10 cellular contexts compared by ENCODE assay signal in genomic region chr14:55412686-55413085, GRCh38. TPM values are rescaled to one million over a fixed set of nuclear protein-coding genes. Genes with fewer than 3 reads are reported as not detected.
DNase-seq lines count a peak whose midpoint lies in the region; ATAC-seq and TF ChIP-seq lines count a peak whose summit lies in the region.
"Had no signal": no experiment of that assay in that cellular context is flagged by ENCODE, and none has a peak within 500 bp of the region (broad histone marks: within the 10 kb centered on the region; RNA-seq: fewer than 3 reads in every experiment).

No MANE protein-coding gene starts in this region.

- DNase-seq in GM23338 (ENCODE audit: low spot score) (no peak), epithelial cell of prostate (ENCODE audit: low read depth, low spot score) (peak; percentile 91), prostate gland (ENCODE audit: low spot score) (peak; percentile 40), sigmoid colon (no peak), cerebellar cortex (ENCODE audit: low spot score) (no peak)
- DNase-seq: activated effector memory CD4-positive, alpha-beta T cell treated with Interleukin-2 at 50 U/mL for 16 hours had no signal

- no peaks in the 10 kb centered on the region for H3K9me3 Mint-ChIP-seq in GM23338

- H3K27me3 ChIP-seq in GM23338 (ENCODE audit: insufficient read depth), result no peaks in the 10 kb centered on the region
- peaks cover 8% of the 10 kb centered on the region; the same call in 1 of the 2 replicates for H3K27me3 ChIP-seq in OCI-LY3 (ENCODE audit: low read depth, low read length)
- no peaks in the 10 kb centered on the region for H3K27me3 ChIP-seq in prostate gland (replicated peaks; ENCODE audit: insufficient read depth)
- H3K27me3 ChIP-seq in sigmoid colon, result no peaks in the 10 kb centered on the region

- no peak for TF ChIP-seq EP300 in sigmoid colon (IDR thresholded peaks at IDR 0.05)

- no peaks in the 10 kb centered on the region for H3K27me3 Mint-ChIP-seq in GM23338 (ENCODE audit: insufficient read depth, low read depth, poor library complexity)

- H3K36me3 ChIP-seq in GM23338 (ENCODE audit: insufficient read depth) (no peaks in the 10 kb centered on the region), OCI-LY3 (replicated peaks; ENCODE audit: low read depth, low read length) (no peaks in the 10 kb centered on the region), prostate gland (no peaks in the 10 kb centered on the region), sigmoid colon (no peaks in the 10 kb centered on the region)
- H3K36me3 ChIP-seq: gastroesophageal sphincter had no signal

- H3K36me3 Mint-ChIP-seq in GM23338 (ENCODE audit: low read depth), result no peaks in the 10 kb centered on the region

- peaks cover 23% of the 10 kb centered on the region for H3K4me1 Mint-ChIP-seq in GM23338

- no peak overlapping the region for H3K9ac ChIP-seq in OCI-LY3 (ENCODE audit: low read length)

- peak overlapping the region; percentile 90 for H3K4me3 Mint-ChIP-seq in GM23338

- TF ChIP-seq CTCF in GM23338 (conservative IDR thresholded peaks at IDR 0.05; ENCODE audit: low read depth in 2 of 2) (no peak), OCI-LY3 (IDR thresholded peaks at IDR 0.05; ENCODE audit: low read depth, low read length) (no peak), prostate gland (IDR thresholded peaks at IDR 0.05) (no peak), sigmoid colon (IDR thresholded peaks at IDR 0.05) (no peak)

- H3K9me3 ChIP-seq in OCI-LY3 (ENCODE audit: insufficient read depth, low read length), result no peaks in the 10 kb centered on the region
- no peaks in the 10 kb centered on the region for H3K9me3 ChIP-seq in prostate gland
- no peaks in the 10 kb centered on the region for H3K9me3 ChIP-seq in sigmoid colon
- H3K9me3 ChIP-seq: gastroesophageal sphincter, SJSA1 had no signal

- no peaks in the 10 kb centered on the region for H4K20me1 ChIP-seq in GM23338 (replicated peaks; ENCODE audit: insufficient read depth)
- H4K20me1 ChIP-seq in OCI-LY3 (ENCODE audit: insufficient read depth, low read length), result no peaks in the 10 kb centered on the region

- H3K9me2 ChIP-seq in GM23338 (ENCODE audit: insufficient read depth), result no peaks in the 10 kb centered on the region

- H3K27ac ChIP-seq in GM23338 (ENCODE audit: low read depth), result no peak overlapping the region
- H3K27ac ChIP-seq in OCI-LY3 (ENCODE audit: low read length), result no peak overlapping the region
- peak overlapping the region; percentile 83 for H3K27ac ChIP-seq in epithelial cell of prostate
- peak overlapping the region; percentile 79 to 86 for H3K27ac ChIP-seq in prostate gland
- H3K27ac ChIP-seq in sigmoid colon, result no peak overlapping the region

- no peak overlapping the region for H2AFZ ChIP-seq in GM23338
- peak overlapping the region; percentile 92 for H2AFZ ChIP-seq in OCI-LY3 (ENCODE audit: low read depth, low read length)

- H3K4me3 ChIP-seq in GM23338 (no peak overlapping the region), OCI-LY3 (ENCODE audit: low read length) (peak overlapping the region; percentile 89; the same call in 1 of the 2 replicates), prostate gland (no peak overlapping the region), sigmoid colon (no peak overlapping the region)

- peaks cover 38% of the 10 kb centered on the region for H3K79me2 ChIP-seq in GM23338 (replicated peaks; ENCODE audit: insufficient read depth)
- H3K79me2 ChIP-seq in OCI-LY3 (ENCODE audit: low read length), result peaks cover 20% of the 10 kb centered on the region

- 27% methylated on average over 5 of the region's 5 CpGs for WGBS in prostate gland
- 80 to 86% methylated on average over 5 of the region's 5 CpGs for WGBS in sigmoid colon, 2 donors

- no peaks in the 10 kb centered on the region for H3F3A ChIP-seq in GM23338 (replicated peaks; ENCODE audit: low read depth)

- intact Hi-C loops in prostate gland (cut with DNase I), result loop anchor here (10.0 kb wide), 1 partner anchor 138 kb away; the partner anchor contains the start of gene FBXO34
- intact Hi-C loops in sigmoid colon (cut with DNase I), result loop anchor here (5.0 kb wide), 1 partner anchor 140 kb away; the partner anchor contains the start of gene FBXO34

- no peak for ATAC-seq in GM23338
- no peak for ATAC-seq in HG03457 (IDR thresholded peaks at IDR 0.05; ENCODE audit: unreplicated experiment)

- H3K4me1 ChIP-seq in GM23338 (ENCODE audit: insufficient read depth), result peaks cover 18% of the 10 kb centered on the region
- peaks cover 16% of the 10 kb centered on the region for H3K4me1 ChIP-seq in OCI-LY3 (ENCODE audit: low read length)
- no peaks in the 10 kb centered on the region for H3K4me1 ChIP-seq in prostate gland (replicated peaks)
- H3K4me1 ChIP-seq in sigmoid colon, result peaks cover 0 to 23% (median 19%) of the 10 kb centered on the region in 4 donors

- H3K4me2 ChIP-seq in GM23338 (peak overlapping the region; percentile 97; the same call in 1 of the 2 replicates), OCI-LY3 (ENCODE audit: low read length) (peak overlapping the region; percentile 84)

- TF ChIP-seq POLR2A in prostate gland (IDR thresholded peaks at IDR 0.05) (no peak), sigmoid colon (IDR thresholded peaks at IDR 0.05) (no peak)

- H3K27ac Mint-ChIP-seq in GM23338, result peak overlapping the region; percentile 97; the same call in 1 of the 2 replicates

TF ChIP-seq in GM23338, 12 proteins besides CTCF, POLR2A, EP300 and RAD21:
- TF ChIP-seq EZH2 (IDR thresholded peaks at IDR 0.05; ENCODE audit: low read depth, unreplicated experiment) (no peak), REST (IDR thresholded peaks at IDR 0.05; ENCODE audit: unreplicated experiment) (no peak), JUNB (IDR thresholded peaks at IDR 0.05; ENCODE audit: unreplicated experiment) (no peak), STAT1 (IDR thresholded peaks at IDR 0.05; ENCODE audit: unreplicated experiment) (no peak), NANOG (IDR thresholded peaks at IDR 0.05; ENCODE audit: borderline replicate concordance) (no peak), CREB1 (CRISPR knock-in tag; IDR thresholded peaks at IDR 0.05; ENCODE audit: low read depth) (no peak)

RNA-seq across cellular contexts. Expression of gene ATG14, which starts 1.1 kb away (rescaled TPM):
- 15.2 and 15.6 TPM in 2 replicates for total RNA-seq in GM23338 (2014; rRNA removed; shearing (Covaris generic))
- polyA plus RNA-seq in GM23338 (2016; fragmentation: Nextera tagmentation; extraction: Ambion mirVana) (6.9 and 7.3 TPM in 2 replicates), sigmoid colon (1 to 10 TPM; 3.6 to 5.3 (median 3.9) TPM)
- total RNA-seq in prostate gland (10 to 100 TPM; 12.5 to 21.9 TPM), sigmoid colon (10 to 100 TPM; 17.1 to 22.2 (median 19.1) TPM)

RNA-seq across cellular contexts. Expression of gene TBPL2, which starts 27.7 kb away (rescaled TPM):
- total RNA-seq in GM23338 (2014; rRNA removed; shearing (Covaris generic)), result 0.24 TPM in 1 of 2 replicates, not detected in the other
- polyA plus RNA-seq in GM23338 (2016; fragmentation: Nextera tagmentation; extraction: Ambion mirVana), result not detected in 2 replicates
- total RNA-seq in prostate gland, result not detected
- not detected for total RNA-seq in sigmoid colon
- polyA plus RNA-seq in sigmoid colon, result not detected
- total RNA-seq: gastroesophageal sphincter, SJSA1 had no signal

Comparison
In these comparisons a context has a peak if more than half of its experiments do, and no peak if none do; other contexts are left out.
1. DNase-seq: peak in epithelial cell of prostate (single experiment) and prostate gland (single experiment); none in GM23338 (single experiment), sigmoid colon (single experiment) and cerebellar cortex (single experiment).
2. H3K27ac ChIP-seq: peak in epithelial cell of prostate (single experiment) and prostate gland (2 of 2); none in GM23338 (single experiment), OCI-LY3 (single experiment) and sigmoid colon (0 of 4).